Comparison of ENCODE assay signal across 9 cellular contexts in the genomic region with DNA sequence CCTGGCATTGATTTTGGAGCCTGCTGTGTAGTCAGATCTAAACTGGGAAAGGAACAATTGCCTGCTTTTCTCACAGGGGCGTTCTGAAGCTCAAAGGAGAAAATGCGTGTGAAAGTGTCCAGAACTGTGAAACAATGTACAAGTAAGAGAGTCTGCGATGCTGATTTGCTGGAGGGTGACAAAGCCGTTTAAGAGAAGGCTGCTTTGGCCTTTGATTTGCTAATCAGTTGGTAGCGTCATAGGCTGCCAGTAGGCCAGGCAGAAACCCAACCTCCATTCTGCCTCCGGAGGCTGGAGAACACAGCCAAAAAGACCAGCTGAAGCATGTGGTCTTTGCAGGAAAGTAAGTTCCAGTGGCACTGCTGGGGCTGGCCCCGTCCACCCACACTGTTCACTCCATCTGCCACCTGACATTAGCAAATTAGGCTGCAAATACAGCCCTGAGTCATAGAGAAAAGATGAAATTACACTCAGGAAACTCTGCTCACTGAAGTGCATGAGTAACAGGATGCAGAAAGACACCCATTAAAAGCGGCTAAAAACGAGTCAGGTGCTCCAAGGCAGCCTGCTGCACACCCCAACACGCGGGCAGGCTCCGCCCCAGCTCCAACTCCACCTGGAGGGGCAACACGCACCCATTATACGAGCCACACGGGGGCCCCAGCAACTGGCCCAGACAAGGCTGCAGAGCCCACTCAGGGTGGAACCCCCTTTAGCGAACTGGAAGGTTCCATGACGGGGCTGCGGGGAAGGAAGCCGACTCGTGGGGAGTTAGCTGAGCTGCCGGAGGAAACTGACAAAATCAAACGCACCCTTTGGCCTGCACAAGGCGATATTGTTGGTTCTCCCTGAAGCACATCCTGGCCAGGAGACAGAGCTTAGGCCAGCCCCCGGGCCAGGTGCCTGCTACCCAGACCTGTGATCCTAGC. TPM values are rescaled to one million over a fixed set of nuclear protein-coding genes. Genes with fewer than 3 reads are reported as not detected.
A peak's percentile ranks its signal among the peaks of the same experiment; 100 is the strongest.
DNase-seq lines count a peak whose midpoint lies in the region; ATAC-seq and TF ChIP-seq lines count a peak whose summit lies in the region.
"Had no signal": no experiment of that assay in that cellular context is flagged by ENCODE, and none has a peak within 500 bp of the region (broad histone marks: within the 10 kb centered on the region; RNA-seq: fewer than 3 reads in every experiment).

No MANE protein-coding gene starts in this region.

- CTCF ChIA-PET in activated naive CD4-positive, alpha-beta T cell treated with anti-CD3 and anti-CD28 coated beads for 36 hours (lab: Charles Lee): interaction anchor here (0.6 to 2.4 kb wide), 9 partner anchors 13 to 133 kb away, joined by 3 to 19 read pairs (median 4); no protein-coding TSS in a partner anchor

- H3K27me3 Mint-ChIP-seq in activated naive CD4-positive, alpha-beta T cell treated with anti-CD3 and anti-CD28 coated beads for 36 hours (ENCODE audit: low read depth): no peaks in the 10 kb centered on the region

- H3K27ac Mint-ChIP-seq in activated naive CD4-positive, alpha-beta T cell treated with anti-CD3 and anti-CD28 coated beads for 36 hours: peak overlapping the region; percentile 99

- H3K36me3 Mint-ChIP-seq in activated naive CD4-positive, alpha-beta T cell treated with anti-CD3 and anti-CD28 coated beads for 36 hours (ENCODE audit: low read depth): peaks cover 1% of the 10 kb centered on the region

- H3K9me3 Mint-ChIP-seq in activated naive CD4-positive, alpha-beta T cell treated with anti-CD3 and anti-CD28 coated beads for 36 hours: no peaks in the 10 kb centered on the region

- H3K4me1 Mint-ChIP-seq in activated naive CD4-positive, alpha-beta T cell treated with anti-CD3 and anti-CD28 coated beads for 36 hours (ENCODE audit: low read depth): peaks cover 54% of the 10 kb centered on the region

- WGBS in lower leg skin, 2 donors: 40 to 59% methylated on average over 24 of the region's 24 CpGs

- no peak for TF ChIP-seq POLR2A in lower leg skin (IDR thresholded peaks at IDR 0.05)

- peaks cover 19% of the 10 kb centered on the region for H3K9me3 ChIP-seq in BLaER1

- H4K20me1 ChIP-seq in BLaER1: no peaks in the 10 kb centered on the region

- TF ChIP-seq CTCF in lower leg skin (IDR thresholded peaks at IDR 0.05): no peak

- DNase-seq in RKO (ENCODE audit: low spot score): peak; percentile 71
- DNase-seq in activated naive CD4-positive, alpha-beta T cell treated with anti-CD3 and anti-CD28 coated beads for 36 hours: peak; percentile 95
- DNase-seq in hypothalamus (lab: John Stamatoyannopoulos, UW): peak in 44 of 51 donors; percentile 13 to 91 (median 69)
- peak; percentile 82 to 83 for DNase-seq in stimulated activated CD4-positive, alpha-beta T cell treated with anti-CD3 and anti-CD28 coated beads, Interleukin-2, amount 100 ng/mL, for 24 hours
- DNase-seq in lower leg skin (ENCODE audit: low spot score in 2 of 2): no peak

- intact Hi-C loops in activated naive CD4-positive, alpha-beta T cell treated with anti-CD3 and anti-CD28 coated beads for 36 hours (cut with micrococcal nuclease): loop anchor here (1.0 to 5.0 kb wide), 11 partner anchors 12 to 637 kb away; partner anchors contain the start of genes PPP1R2 and TFRC
- intact Hi-C loops in lower leg skin (cut with DNase I; ENCODE audit: low total_unique reads): no loop called here

- H3K4me1 ChIP-seq in BLaER1: peaks cover 60% of the 10 kb centered on the region

- no peak overlapping the region for H3K4me3 ChIP-seq in BLaER1
- no peak overlapping the region for H3K4me3 ChIP-seq in lower leg skin (ENCODE audit: low read depth, poor library complexity, severe bottlenecking)

- peak overlapping the region; percentile 72 for H3K4me2 ChIP-seq in BLaER1

- no peaks in the 10 kb centered on the region for H3K27me3 ChIP-seq in BLaER1

- ATAC-seq in GM19328 (IDR thresholded peaks at IDR 0.05; ENCODE audit: unreplicated experiment) (peak; percentile 62), HG03442 (IDR thresholded peaks at IDR 0.05; ENCODE audit: unreplicated experiment) (peak; percentile 68)
- ATAC-seq: HCT116 had no signal

- peak overlapping the region; percentile 76 for H3K27ac ChIP-seq in BLaER1

- H3K36me3 ChIP-seq in BLaER1: no peaks in the 10 kb centered on the region

- peak overlapping the region; percentile 66 for H3K4me3 Mint-ChIP-seq in activated naive CD4-positive, alpha-beta T cell treated with anti-CD3 and anti-CD28 coated beads for 36 hours

- H3K9ac ChIP-seq in BLaER1: peak overlapping the region; percentile 22; the same call in 1 of the 2 replicates

RNA-seq across cellular contexts. Expression of gene ZDHHC19, which starts 31.6 kb away (rescaled TPM):
- not detected for total RNA-seq in activated naive CD4-positive, alpha-beta T cell treated with anti-CD3 and anti-CD28 coated beads for 36 hours
- total RNA-seq in lower leg skin: not detected

RNA-seq across cellular contexts. Expression of gene SLC51A, which starts 36.7 kb away (rescaled TPM):
- total RNA-seq in activated naive CD4-positive, alpha-beta T cell treated with anti-CD3 and anti-CD28 coated beads for 36 hours: not detected
- not detected for total RNA-seq in lower leg skin

Comparison
In these comparisons a context has a peak if more than half of its experiments do, and no peak if none do; other contexts are left out.
1. DNase-seq: peak in RKO (single experiment), activated naive CD4-positive, alpha-beta T cell treated with anti-CD3 and anti-CD28 coated beads for 36 hours (single experiment), hypothalamus (44 of 51) and stimulated activated CD4-positive, alpha-beta T cell treated with anti-CD3 and anti-CD28 coated beads, Interleukin-2, amount 100 ng/mL, for 24 hours (2 of 2); none in lower leg skin (0 of 2).